In genomic region chr4:94939791-94940530, GRCh38 we compare ENCODE assay signal across 28 cellular contexts.
DNase-seq lines count a peak whose midpoint lies in the region; ATAC-seq, FAIRE-seq and TF ChIP-seq lines count a peak whose summit lies in the region.
"Had no signal": no experiment of that assay in that cellular context is flagged by ENCODE, and none has a peak within 500 bp of the region (broad histone marks: within the 10 kb centered on the region; RNA-seq: fewer than 3 reads in every experiment).

No MANE protein-coding gene starts in this region.

- no peaks in the 10 kb centered on the region for H3K4me1 ChIP-seq in CD8-positive, alpha-beta T cell (ENCODE audit: insufficient read depth, low read length)
- H3K4me1 ChIP-seq in suprapubic skin = no peaks in the 10 kb centered on the region
- H3K4me1 ChIP-seq: right lobe of liver, thyroid gland had no signal

- WGBS in suprapubic skin = 94% methylated on average over 2 of the region's 2 CpGs

- no peak for ATAC-seq in CD8-positive, alpha-beta T cell
- ATAC-seq: activated CD4-positive, CD25-positive, alpha-beta regulatory T cell treated with anti-CD3 and anti-CD28 coated beads, Interleukin-2, amount 50 U/mL, for 24 hours; activated naive CD4-positive, alpha-beta T cell treated with anti-CD3 and anti-CD28 coated beads, Interleukin-2, amount 50 U/mL, for 72 hours; right lobe of liver; stimulated activated naive CD8-positive, alpha-beta T cell treated with anti-CD3 and anti-CD28 coated beads, Interleukin-15, Interleukin-2, amounts not matched to agents 100 U/mL and 50 U/mL, for 24 hours; T-cell had no signal

- H3K27me3 ChIP-seq in CD8-positive, alpha-beta T cell (ENCODE audit: insufficient read depth, low read length) = no peaks in the 10 kb centered on the region
- no peaks in the 10 kb centered on the region for H3K27me3 ChIP-seq in suprapubic skin
- H3K27me3 ChIP-seq: ascending aorta, right lobe of liver, thyroid gland had no signal

- no peak overlapping the region for H3K4me3 ChIP-seq in CD8-positive, alpha-beta T cell (ENCODE audit: low read depth, low read length)
- H3K4me3 ChIP-seq in suprapubic skin = no peak overlapping the region
- H3K4me3 ChIP-seq: ascending aorta, right lobe of liver, thyroid gland had no signal

- H3K27ac ChIP-seq in CD8-positive, alpha-beta T cell (ENCODE audit: low read depth, low read length) = no peak overlapping the region
- H3K27ac ChIP-seq in suprapubic skin = no peak overlapping the region
- H3K27ac ChIP-seq: ascending aorta, right lobe of liver, thyroid gland had no signal

- no peak for FAIRE-seq in HTR-8/SVneo (lab: Jason Lieb, UNC)
- FAIRE-seq: D721Med, H1, TTC549 had no signal

- no peaks in the 10 kb centered on the region for H3K4me1 Mint-ChIP-seq in CD8-positive, alpha-beta T cell (ENCODE audit: low read depth)
- H3K4me1 Mint-ChIP-seq: activated CD4-positive, alpha-beta memory T cell treated with anti-CD3 and anti-CD28 coated beads, Interleukin-2, amount 10 ng/mL, durations not matched to agents 7 days and 5 days; CD14-positive monocyte; T-cell had no signal

- DNase-seq in GM03348 (ENCODE audit: low spot score) = peak; percentile 10
- peak; percentile 54 for DNase-seq in LHCN-M2 (ENCODE audit: low read depth)
- DNase-seq in astrocyte of the hippocampus (ENCODE audit: low read depth, low spot score) = peak; percentile 18
- DNase-seq in iris pigment epithelial cell (ENCODE audit: low read depth) = peak; percentile 47
- no peak for DNase-seq in CD8-positive, alpha-beta T cell
- DNase-seq in suprapubic skin (ENCODE audit: low spot score in 2 of 2) = no peak
- DNase-seq in HTR-8/SVneo (ENCODE audit: insufficient read length, low spot score) = no peak
- DNase-seq in NCI-H2196 (lab: John Stamatoyannopoulos, UW; ENCODE audit: unreplicated experiment) = no peak
- DNase-seq: activated CD4-positive, alpha-beta memory T cell treated with anti-CD3 and anti-CD28 coated beads, Interleukin-2, amount 10 ng/mL, durations not matched to agents 7 days and 5 days; cerebellar nuclear complex; erythroblast; midbrain; NCI-H1092; NCI-H187; NCI-H446; right lobe of liver; stimulated activated naive CD8-positive, alpha-beta T cell treated with anti-CD3 and anti-CD28 coated beads, Interleukin-15, Interleukin-2, amounts not matched to agents 100 U/mL and 50 U/mL, for 24 hours; T-cell; thyroid gland had no signal

- no peak overlapping the region for H3K4me3 Mint-ChIP-seq in CD8-positive, alpha-beta T cell
- H3K4me3 Mint-ChIP-seq: activated CD4-positive, alpha-beta memory T cell treated with anti-CD3 and anti-CD28 coated beads, Interleukin-2, amount 10 ng/mL, durations not matched to agents 7 days and 5 days; CD14-positive monocyte; nephron; T-cell had no signal

- H3K27me3 Mint-ChIP-seq in CD8-positive, alpha-beta T cell (ENCODE audit: low read depth) = peaks cover 2% of the 10 kb centered on the region

- no peak overlapping the region for H3K27ac Mint-ChIP-seq in CD8-positive, alpha-beta T cell
- H3K27ac Mint-ChIP-seq: activated CD4-positive, alpha-beta memory T cell treated with anti-CD3 and anti-CD28 coated beads, Interleukin-2, amount 10 ng/mL, durations not matched to agents 7 days and 5 days; activated naive CD4-positive, alpha-beta T cell treated with anti-CD3 and anti-CD28 coated beads, Interleukin-2, amount 50 U/mL, for 72 hours; activated T-helper 2 cell treated with anti-CD3 and anti-CD28 coated beads, Interferon-gamma antibody, Interleukin-2, Interleukin-4, amounts not matched to agents 10 μg/mL and 5 μg/mL and 100 μg/mL, durations not matched to agents 14 hours and 24 hours and 36 hours; CD14-positive monocyte; T-cell had no signal

- no peaks in the 10 kb centered on the region for H3K36me3 Mint-ChIP-seq in CD8-positive, alpha-beta T cell
- H3K36me3 Mint-ChIP-seq: activated naive CD4-positive, alpha-beta T cell treated with anti-CD3 and anti-CD28 coated beads, Interleukin-2, amount 50 U/mL, for 72 hours; CD14-positive monocyte; T-cell had no signal

- no peaks in the 10 kb centered on the region for H3K9me3 Mint-ChIP-seq in CD8-positive, alpha-beta T cell
- H3K9me3 Mint-ChIP-seq: activated CD4-positive, alpha-beta memory T cell treated with anti-CD3 and anti-CD28 coated beads, Interleukin-2, amount 10 ng/mL, durations not matched to agents 7 days and 5 days; activated naive CD4-positive, alpha-beta T cell treated with anti-CD3 and anti-CD28 coated beads, Interleukin-2, amount 50 U/mL, for 72 hours; activated T-helper 2 cell treated with anti-CD3 and anti-CD28 coated beads, Interferon-gamma antibody, Interleukin-2, Interleukin-4, amounts not matched to agents 10 μg/mL and 5 μg/mL and 100 μg/mL, durations not matched to agents 14 hours and 24 hours and 36 hours; nephron; T-cell had no signal

- no peaks in the 10 kb centered on the region for H3K9me3 ChIP-seq in CD8-positive, alpha-beta T cell (ENCODE audit: low read length)
- H3K9me3 ChIP-seq in suprapubic skin = no peaks in the 10 kb centered on the region
- H3K9me3 ChIP-seq: ascending aorta, right lobe of liver, thyroid gland had no signal

- H3K36me3 ChIP-seq in CD8-positive, alpha-beta T cell (ENCODE audit: insufficient read depth, low read length) = no peaks in the 10 kb centered on the region
- H3K36me3 ChIP-seq in suprapubic skin = no peaks in the 10 kb centered on the region
- H3K36me3 ChIP-seq: ascending aorta, right lobe of liver, thyroid gland had no signal

- no peak for TF ChIP-seq CTCF in CD8-positive, alpha-beta T cell (IDR thresholded peaks at IDR 0.05)
- no peak for TF ChIP-seq CTCF in suprapubic skin (IDR thresholded peaks at IDR 0.05)

- POLR2A ChIA-PET in CD8-positive, alpha-beta T cell (lab: Charles Lee) = no interaction called here

- intact Hi-C loops in CD8-positive, alpha-beta T cell (cut with DNase I, micrococcal nuclease) = no loop called here

- no peak for TF ChIP-seq EP300 in suprapubic skin (IDR thresholded peaks at IDR 0.05)

- CTCF ChIA-PET in CD8-positive, alpha-beta T cell (lab: Charles Lee) = no interaction called here

- no peak for TF ChIP-seq POLR2A in suprapubic skin (IDR thresholded peaks at IDR 0.05)

Comparison
In these comparisons a context has a peak if more than half of its experiments do, and no peak if none do; other contexts are left out.
1. DNase-seq: peak in GM03348 (single experiment), LHCN-M2 (single experiment), astrocyte of the hippocampus (single experiment) and iris pigment epithelial cell (single experiment); none in CD8-positive, alpha-beta T cell (0 of 7), suprapubic skin (0 of 2), HTR-8/SVneo (single experiment) and NCI-H2196 (single experiment).